In the genomic region with DNA sequence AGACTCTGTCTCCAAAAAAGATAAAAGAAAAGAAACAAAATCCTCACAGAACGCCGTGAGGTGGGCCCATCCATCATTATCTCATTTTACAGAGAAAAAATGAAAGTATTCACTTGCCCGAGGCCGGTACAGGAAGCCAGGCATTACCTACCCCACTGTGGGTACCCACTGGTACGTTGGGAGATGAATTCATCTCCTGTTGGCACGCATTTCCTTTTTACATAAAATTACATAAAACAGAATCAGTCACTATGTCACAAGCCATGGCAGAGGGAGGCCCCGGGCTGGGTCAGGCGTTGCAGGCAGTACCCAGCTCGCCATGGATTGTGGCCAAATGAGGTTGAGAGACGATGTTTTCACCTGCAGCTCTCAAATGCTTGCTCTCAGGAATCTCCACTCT, we compare ENCODE assay signal across 19 cellular contexts.
"Had no signal": no experiment of that assay in that cellular context is flagged by ENCODE, and none has a peak within 500 bp of the region (broad histone marks: within the 10 kb centered on the region; RNA-seq: fewer than 3 reads in every experiment).

No MANE protein-coding gene starts in this region.

- H3K27ac ChIP-seq: ascending aorta, esophagus squamous epithelium, psoas muscle, spleen had no signal

- H3K36me3 Mint-ChIP-seq: natural killer cell treated with Interleukin-12 subunit alpha and Interleukin-12 subunit beta and Interleukin-15 and Interleukin-18, amount 100 ng/mL, for 72 hours; type B pancreatic cell had no signal

- H3K4me1 Mint-ChIP-seq: stimulated activated memory B cell treated with anti-CD40 and anti-IgM and Interleukin-4, amounts not matched to agents 10 μg/mL and 1 μg/mL and 100 μg/mL, for 72 hours had no signal

- H3K9me3 Mint-ChIP-seq: immature natural killer cell; natural killer cell treated with Interleukin-12 subunit alpha and Interleukin-12 subunit beta and Interleukin-15 and Interleukin-18, amount 100 ng/mL, for 72 hours; stimulated activated memory B cell treated with anti-CD40 and anti-IgM and Interleukin-4, amounts not matched to agents 10 μg/mL and 1 μg/mL and 100 μg/mL, for 72 hours; type B pancreatic cell had no signal

- H3K36me3 ChIP-seq: ascending aorta, esophagus squamous epithelium, spleen had no signal

- H3K27me3 Mint-ChIP-seq: natural killer cell treated with Interleukin-12 subunit alpha and Interleukin-12 subunit beta and Interleukin-15 and Interleukin-18, amount 100 ng/mL, for 72 hours; stimulated activated memory B cell treated with anti-CD40 and anti-IgM and Interleukin-4, amounts not matched to agents 10 μg/mL and 1 μg/mL and 100 μg/mL, for 72 hours; type B pancreatic cell had no signal

- H3K4me3 ChIP-seq: ascending aorta, esophagus squamous epithelium, lung, psoas muscle, spleen had no signal

- DNase-seq: activated CD4-positive, alpha-beta T cell treated with anti-CD3 and anti-CD28 coated beads for 1 hour; activated effector memory CD4-positive, alpha-beta T cell treated with anti-CD3 and anti-CD28 coated beads, Interleukin-2, amount 50 U/mL, for 16 hours; activated T-cell treated with anti-CD3 and anti-CD28 coated beads, Interleukin-2, amount 50 U/mL, for 1 hour; esophagus squamous epithelium; foreskin fibroblast; glutamatergic neuron; immature natural killer cell; midbrain; nucleus accumbens; psoas muscle; spleen; stimulated activated CD4-positive, alpha-beta T cell treated with anti-CD3 and anti-CD28 coated beads, Interleukin-1b, Interleukin-23, amount 100 ng/mL, for 48 hours; T1000 had no signal

- H3K4me3 Mint-ChIP-seq: natural killer cell treated with Interleukin-12 subunit alpha and Interleukin-12 subunit beta and Interleukin-15 and Interleukin-18, amount 100 ng/mL, for 72 hours; stimulated activated memory B cell treated with anti-CD40 and anti-IgM and Interleukin-4, amounts not matched to agents 10 μg/mL and 1 μg/mL and 100 μg/mL, for 72 hours; type B pancreatic cell had no signal

- ATAC-seq: natural killer cell treated with Interleukin-12 subunit alpha and Interleukin-12 subunit beta and Interleukin-15 and Interleukin-18, amount 100 ng/mL, for 72 hours; psoas muscle; sciatic nerve; stimulated activated memory B cell treated with anti-CD40 and anti-IgM and Interleukin-4, amounts not matched to agents 10 μg/mL and 1 μg/mL and 100 μg/mL, for 72 hours had no signal

- H3K27ac Mint-ChIP-seq: immature natural killer cell; natural killer cell treated with Interleukin-12 subunit alpha and Interleukin-12 subunit beta and Interleukin-15 and Interleukin-18, amount 100 ng/mL, for 72 hours; stimulated activated memory B cell treated with anti-CD40 and anti-IgM and Interleukin-4, amounts not matched to agents 10 μg/mL and 1 μg/mL and 100 μg/mL, for 72 hours; type B pancreatic cell had no signal

- H3K9me3 ChIP-seq: ascending aorta, esophagus squamous epithelium, psoas muscle had no signal

- H3K27me3 ChIP-seq: ascending aorta, esophagus squamous epithelium had no signal
